8 cellular contexts compared by ENCODE assay signal in the genomic region with DNA sequence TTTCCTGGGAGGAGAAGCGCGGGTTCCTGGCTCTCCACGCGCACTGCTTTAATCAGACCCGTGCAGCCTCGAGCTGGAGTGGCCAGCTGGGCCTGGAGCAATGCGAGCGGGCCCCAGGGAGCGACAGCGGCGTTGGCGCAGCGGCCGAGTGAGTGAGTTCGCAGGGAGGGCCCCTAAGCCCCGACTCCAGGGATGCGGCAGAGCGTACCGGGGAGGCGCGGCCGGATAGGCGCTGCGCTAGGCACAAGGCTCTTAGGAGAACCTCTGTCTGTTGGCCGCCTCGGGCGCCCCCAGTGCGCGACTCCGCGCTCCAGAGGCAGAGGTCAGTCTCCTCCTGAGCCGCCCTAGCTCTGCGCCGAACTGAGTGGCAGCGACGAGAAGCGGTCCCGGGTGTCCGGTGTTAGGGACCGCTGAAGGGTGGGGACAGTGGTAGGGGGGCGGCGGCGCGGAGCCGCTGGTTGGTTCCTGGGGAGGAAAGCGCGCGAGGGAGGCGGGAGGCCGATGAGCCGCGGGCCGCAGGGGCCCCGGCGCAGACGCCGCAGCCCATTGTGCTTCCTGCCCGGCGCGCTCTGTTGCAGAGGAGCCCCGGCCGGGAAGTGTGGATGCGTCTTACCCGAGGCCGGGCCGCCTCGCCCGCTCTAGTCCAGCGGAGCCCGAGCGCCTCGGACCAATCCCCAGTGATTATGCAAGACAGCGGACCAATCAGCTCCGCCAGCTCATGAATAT. TPM values are rescaled to one million over a fixed set of nuclear protein-coding genes. Genes with fewer than 3 reads are reported as not detected.
A peak's percentile ranks its signal among the peaks of the same experiment; 100 is the strongest.
DNase-seq lines count a peak whose midpoint lies in the region; ATAC-seq and TF ChIP-seq lines count a peak whose summit lies in the region.

No MANE protein-coding gene starts in this region.

- no peaks in the 10 kb centered on the region for H3K9me3 Mint-ChIP-seq in activated CD8-positive, alpha-beta memory T cell treated with anti-CD3 and anti-CD28 coated beads, Interleukin-2, amount 10 ng/mL, durations not matched to agents 7 days and 5 days (ENCODE audit: low read depth)
- H3K9me3 Mint-ChIP-seq in naive B cell, result peaks cover 0 to 48% (median 39%) of the 10 kb centered on the region in 7 donors

- peak overlapping the region; percentile 65 for H3K4me3 Mint-ChIP-seq in activated CD8-positive, alpha-beta memory T cell treated with anti-CD3 and anti-CD28 coated beads, Interleukin-2, amount 10 ng/mL, durations not matched to agents 7 days and 5 days
- peak overlapping the region; percentile 73 to 88 (median 85) for H3K4me3 Mint-ChIP-seq in naive B cell

- peak overlapping the region; percentile 49 for H3K4me3 ChIP-seq in fibroblast of mammary gland (ENCODE audit: control insufficient read depth, low read depth, low read length)
- peak overlapping the region; percentile 34 to 40 for H3K4me3 ChIP-seq in vagina

- no peak overlapping the region for H3K27ac ChIP-seq in vagina

- H3K27ac Mint-ChIP-seq in activated CD8-positive, alpha-beta memory T cell treated with anti-CD3 and anti-CD28 coated beads, Interleukin-2, amount 10 ng/mL, durations not matched to agents 7 days and 5 days, result peak overlapping the region; percentile 70
- peak overlapping the region in 5 of 6 donors; percentile 84 to 96 (median 95) for H3K27ac Mint-ChIP-seq in naive B cell

- TF ChIP-seq CTCF in fibroblast of mammary gland (conservative IDR thresholded peaks at IDR 0.05; ENCODE audit: control insufficient read depth, insufficient read depth, low read depth, low read length), result no peak
- TF ChIP-seq CTCF in vagina (IDR thresholded peaks at IDR 0.05), result no peak

- no peaks in the 10 kb centered on the region for H3K9me3 ChIP-seq in vagina

- peaks cover 98% of the 10 kb centered on the region for H3K27me3 Mint-ChIP-seq in activated CD8-positive, alpha-beta memory T cell treated with anti-CD3 and anti-CD28 coated beads, Interleukin-2, amount 10 ng/mL, durations not matched to agents 7 days and 5 days
- H3K27me3 Mint-ChIP-seq in naive B cell, result peaks cover 76 to 93% (median 84%) of the 10 kb centered on the region in 3 donors

- peak; percentile 98 for DNase-seq in DMS53 treated with DMSO at 0.1 percent for 48 hours (lab: John Stamatoyannopoulos, UW; ENCODE audit: unreplicated experiment)
- peak; percentile 89 for DNase-seq in NCI-H526 treated with DMSO at 0.1 percent for 48 hours (lab: John Stamatoyannopoulos, UW)
- DNase-seq in activated CD8-positive, alpha-beta memory T cell treated with anti-CD3 and anti-CD28 coated beads, Interleukin-2, amount 10 ng/mL, durations not matched to agents 7 days and 5 days, result peak; percentile 80
- peak; percentile 94 for DNase-seq in fibroblast of mammary gland (ENCODE audit: low read depth)
- DNase-seq in naive B cell, result no peak
- DNase-seq in vagina (ENCODE audit: extremely low spot score in 2 of 2), result peak in 1 of 2 donors; percentile 84

- ATAC-seq in GM19438 (IDR thresholded peaks at IDR 0.05; ENCODE audit: low read depth, unreplicated experiment) (peak; percentile 87), HG03457 (IDR thresholded peaks at IDR 0.05; ENCODE audit: unreplicated experiment) (peak; percentile 62), naive B cell (ENCODE audit: low read depth in 2 of 2) (peak; percentile 32 to 60)
- ATAC-seq in activated CD8-positive, alpha-beta memory T cell treated with anti-CD3 and anti-CD28 coated beads, Interleukin-2, amount 10 ng/mL, durations not matched to agents 7 days and 5 days, result peak; percentile 84

- CTCF ChIA-PET in activated CD8-positive, alpha-beta memory T cell treated with anti-CD3 and anti-CD28 coated beads, Interleukin-2, amount 10 ng/mL, durations not matched to agents 7 days and 5 days (lab: Charles Lee), result interaction anchor here (1.0 to 4.7 kb wide), 5 partner anchors 11 to 21 kb away, joined by 3 to 43 read pairs (median 11); a partner anchor contains a TSS

- H3K36me3 ChIP-seq in vagina, result no peaks in the 10 kb centered on the region

- no peaks in the 10 kb centered on the region for H3K36me3 Mint-ChIP-seq in activated CD8-positive, alpha-beta memory T cell treated with anti-CD3 and anti-CD28 coated beads, Interleukin-2, amount 10 ng/mL, durations not matched to agents 7 days and 5 days
- H3K36me3 Mint-ChIP-seq in naive B cell, result peaks cover 7 to 14% of the 10 kb centered on the region in 2 donors

- peaks cover 51% of the 10 kb centered on the region for H3K4me1 Mint-ChIP-seq in activated CD8-positive, alpha-beta memory T cell treated with anti-CD3 and anti-CD28 coated beads, Interleukin-2, amount 10 ng/mL, durations not matched to agents 7 days and 5 days
- peaks cover 19 to 46% (median 33%) of the 10 kb centered on the region in 3 donors for H3K4me1 Mint-ChIP-seq in naive B cell

- intact Hi-C loops in vagina (cut with DNase I), result no loop called here

- peaks cover 41% of the 10 kb centered on the region for H3K4me1 ChIP-seq in vagina

- TF ChIP-seq POLR2A in vagina (IDR thresholded peaks at IDR 0.05), result no peak

- peaks cover 66% of the 10 kb centered on the region for H3K27me3 ChIP-seq in vagina

RNA-seq across cellular contexts. Expression of a gene that starts 0.4 kb away (rescaled TPM):
- not detected for total RNA-seq in activated CD8-positive, alpha-beta memory T cell treated with anti-CD3 and anti-CD28 coated beads, Interleukin-2, amount 10 ng/mL, durations not matched to agents 7 days and 5 days
- polyA plus RNA-seq in naive B cell (ENCODE audit: low read depth in 6 of 6), result not detected
- not detected for total RNA-seq in vagina

RNA-seq across cellular contexts. Expression of a gene that starts 17.8 kb away (rescaled TPM):
- under 1 TPM in 1 of 2 experiments, not detected in 1; 0.12 TPM for total RNA-seq in activated CD8-positive, alpha-beta memory T cell treated with anti-CD3 and anti-CD28 coated beads, Interleukin-2, amount 10 ng/mL, durations not matched to agents 7 days and 5 days
- not detected for polyA plus RNA-seq in naive B cell (ENCODE audit: low read depth in 6 of 6)
- total RNA-seq in vagina, result not detected
